In the genomic region with DNA sequence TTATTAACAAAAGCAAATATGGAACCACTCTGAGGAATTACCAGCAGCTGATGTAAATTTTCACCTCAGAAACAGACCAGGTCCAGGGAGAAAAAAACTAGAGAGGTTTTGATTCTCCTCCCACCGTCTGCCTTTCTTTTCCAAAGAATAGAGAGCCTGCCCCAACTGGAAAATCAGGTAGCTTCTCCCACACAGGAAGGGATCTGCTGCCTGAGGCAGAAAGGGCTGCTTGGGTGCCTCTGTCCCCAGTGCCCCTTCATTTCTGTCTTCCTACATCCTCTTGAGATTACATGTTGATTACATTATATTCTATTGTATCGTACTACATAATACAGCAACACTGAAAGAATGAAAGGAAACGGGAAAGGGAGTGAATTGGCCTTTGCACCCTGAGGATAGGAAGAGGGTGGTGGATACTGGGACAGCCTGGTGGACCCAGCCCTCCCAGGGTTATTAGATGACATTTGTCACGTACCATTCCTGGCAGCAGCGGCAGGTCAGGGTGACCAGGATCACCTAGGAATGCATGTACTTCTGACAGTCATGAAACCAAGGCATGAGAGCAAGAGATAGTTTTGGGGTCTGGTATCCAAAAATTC, we compare ENCODE assay signal across 23 cellular contexts. TPM values are rescaled to one million over a fixed set of nuclear protein-coding genes. Genes with fewer than 3 reads are reported as not detected.
DNase-seq lines count a peak whose midpoint lies in the region; ATAC-seq, FAIRE-seq and TF ChIP-seq lines count a peak whose summit lies in the region.
"Had no signal": no experiment of that assay in that cellular context is flagged by ENCODE, and none has a peak within 500 bp of the region (broad histone marks: within the 10 kb centered on the region; RNA-seq: fewer than 3 reads in every experiment).

No MANE protein-coding gene starts in this region.

- CTCF ChIA-PET in HepG2 (lab: Yijun Ruan, JAX; ENCODE audit: low intra/inter-chr PET ratio, low total read pairs) (no interaction called here), T-cell (lab: Charles Lee) (interaction anchor here in 1 of 2 donors (1.5 kb wide), 1 partner anchor 10 kb away, joined by 3 read pairs; no protein-coding TSS in a partner anchor)

- no peak for TF ChIP-seq CTCF in colonic mucosa (IDR thresholded peaks at IDR 0.05)
- no peak for TF ChIP-seq CTCF in HepG2 (CRISPR knock-in tag; IDR thresholded peaks at IDR 0.05)

- POLR2A ChIA-PET in HepG2 (lab: Yijun Ruan, JAX) (no interaction called here), T-cell (lab: Charles Lee) (interaction anchor here in 1 of 2 donors (0.6 kb wide), 1 partner anchor 251 kb away, joined by 3 read pairs; no protein-coding TSS in a partner anchor)

- H3K79me2 ChIP-seq in HepG2 (ENCODE audit: insufficient read depth, low read length): no peaks in the 10 kb centered on the region

- H4K20me1 ChIP-seq in HepG2 (ENCODE audit: insufficient read depth, low read length): no peaks in the 10 kb centered on the region
- H4K20me1 ChIP-seq: BLaER1 had no signal

- intact Hi-C loops in colonic mucosa (cut with DNase I) (no loop called here), HepG2 (cut with micrococcal nuclease; ENCODE audit: unreplicated experiment) (no loop called here)

- 9% methylated on average over 5 of the region's 5 CpGs for WGBS in HepG2 (ENCODE audit: low lambda C conversion rate)

- H3K4me1 ChIP-seq in colonic mucosa (peaks cover 4% of the 10 kb centered on the region), HepG2 (ENCODE audit: insufficient read depth, low read length) (peaks cover 29% of the 10 kb centered on the region)
- H3K4me1 ChIP-seq: BLaER1, Peyer's patch had no signal

- H3K36me3 Mint-ChIP-seq in stimulated activated effector memory CD8-positive, alpha-beta T cell treated with anti-CD3 and anti-CD28 coated beads, Interleukin-12 subunit alpha, Interleukin-12 subunit beta, amount 100 ng/mL, for 72 hours: peaks cover 6% of the 10 kb centered on the region
- peaks cover 12% of the 10 kb centered on the region for H3K36me3 Mint-ChIP-seq in T-cell

- H3K27me3 ChIP-seq in colonic mucosa (no peaks in the 10 kb centered on the region), HepG2 (ENCODE audit: control insufficient read depth in 1 of 2, insufficient read depth in 2 of 2, low read length in 2 of 2) (peaks cover 0 to 10% of the 10 kb centered on the region in 2 experiments; a peak in 2 of 5 replicates)
- H3K27me3 ChIP-seq: Peyer's patch had no signal

- ATAC-seq in HepG2: peak; percentile 81
- ATAC-seq in stimulated activated effector memory CD8-positive, alpha-beta T cell treated with anti-CD3 and anti-CD28 coated beads, Interleukin-12 subunit alpha, Interleukin-12 subunit beta, amount 100 ng/mL, for 72 hours: no peak
- no peak for ATAC-seq in GM21360 (IDR thresholded peaks at IDR 0.05; ENCODE audit: unreplicated experiment)
- no peak for ATAC-seq in T-cell (replicated peaks in 1 of 4)
- ATAC-seq: activated naive CD4-positive, alpha-beta T cell treated with anti-CD3 and anti-CD28 coated beads, Interleukin-2, amount 50 U/mL, for 72 hours had no signal

- TF ChIP-seq EP300 in HepG2 (IDR thresholded peaks at IDR 0.05; ENCODE audit: low read depth in 2 of 2, low read length in 2 of 2) (no peak), HepG2 (CRISPR knock-in tag; IDR thresholded peaks at IDR 0.05; ENCODE audit: borderline replicate concordance) (no peak)

- peaks cover 5% of the 10 kb centered on the region for H3K9me3 Mint-ChIP-seq in stimulated activated effector memory CD8-positive, alpha-beta T cell treated with anti-CD3 and anti-CD28 coated beads, Interleukin-12 subunit alpha, Interleukin-12 subunit beta, amount 100 ng/mL, for 72 hours
- peaks cover 4 to 11% (median 11%) of the 10 kb centered on the region in 3 donors for H3K9me3 Mint-ChIP-seq in T-cell

- peaks cover 6 to 8% of the 10 kb centered on the region in 2 donors for H3K27me3 Mint-ChIP-seq in T-cell

- DNase-seq in NCI-H1417 (lab: John Stamatoyannopoulos, UW) (peak in 2 of 3 experiments; percentile 8 to 45), NCI-H1417 treated with DMSO at 0.1 percent for 48 hours (lab: John Stamatoyannopoulos, UW) (no peak), colonic mucosa (peak; percentile 62), HepG2 (ENCODE audit: low spot score) (no peak), T-cell (no peak), amniotic stem cell (lab: John Stamatoyannopoulos, UW) (no peak)
- no peak for DNase-seq in stimulated activated effector memory CD8-positive, alpha-beta T cell treated with anti-CD3 and anti-CD28 coated beads, Interleukin-12 subunit alpha, Interleukin-12 subunit beta, amount 100 ng/mL, for 72 hours (ENCODE audit: low spot score in 2 of 2)
- DNase-seq: activated CD4-positive, alpha-beta T cell treated with anti-CD3 and anti-CD28 coated beads, Interleukin-2, amount 50 U/mL, for 1 hour; activated T-cell treated with anti-CD3 and anti-CD28 coated beads, Interleukin-2, amount 50 U/mL, for 1 hour; esophagus squamous epithelium; H9; Karpas-422; NCI-H1105 treated with DMSO at 0.1 percent for 48 hours; Peyer's patch; stimulated activated CD4-positive, alpha-beta T cell treated with anti-CD3 and anti-CD28 coated beads, Interleukin-4, amount 100 ng/mL, for 24 hours had no signal

- H3K9me3 ChIP-seq in colonic mucosa (no peaks in the 10 kb centered on the region), HepG2 (ENCODE audit: low read length) (peaks cover 12% of the 10 kb centered on the region)
- H3K9me3 ChIP-seq: Peyer's patch had no signal

- peak overlapping the region; percentile 6 for H3K27ac Mint-ChIP-seq in stimulated activated effector memory CD8-positive, alpha-beta T cell treated with anti-CD3 and anti-CD28 coated beads, Interleukin-12 subunit alpha, Interleukin-12 subunit beta, amount 100 ng/mL, for 72 hours
- H3K27ac Mint-ChIP-seq in T-cell: no peak overlapping the region
- H3K27ac Mint-ChIP-seq: activated naive CD4-positive, alpha-beta T cell treated with anti-CD3 and anti-CD28 coated beads, Interleukin-2, amount 50 U/mL, for 72 hours; brain; H9 had no signal

- TF ChIP-seq RAD21 in HepG2 (CRISPR knock-in tag; IDR thresholded peaks at IDR 0.05): no peak

- H3K27ac ChIP-seq in colonic mucosa (peak overlapping the region; percentile 51), HepG2 (ENCODE audit: extremely low read length, insufficient read depth, low read length) (no peak overlapping the region)
- H3K27ac ChIP-seq: 22Rv1, BLaER1, esophagus squamous epithelium, Peyer's patch had no signal

- H3K36me3 ChIP-seq in colonic mucosa: no peaks in the 10 kb centered on the region
- H3K36me3 ChIP-seq in HepG2 (replicated peaks in 1 of 2; ENCODE audit: control insufficient read depth in 1 of 2, insufficient read depth in 2 of 2, low read length in 2 of 2): no peaks in the 10 kb centered on the region
- H3K36me3 ChIP-seq: esophagus squamous epithelium, Peyer's patch had no signal

- H3K9ac ChIP-seq in colonic mucosa (ENCODE audit: low read depth in 2 of 2, low read length in 2 of 2): no peak overlapping the region
- no peak overlapping the region for H3K9ac ChIP-seq in HepG2 (ENCODE audit: insufficient read depth, low read depth, low read length)
- H3K9ac ChIP-seq: BLaER1 had no signal

- no peak overlapping the region for H2AFZ ChIP-seq in HepG2 (ENCODE audit: low read length)

- TF ChIP-seq POLR2A in HepG2 (IDR thresholded peaks at IDR 0.05; ENCODE audit: insufficient read depth in 1 of 2, low read depth in 2 of 2, low read length in 2 of 2): no peak

- no peak overlapping the region for H3K4me3 ChIP-seq in colonic mucosa
- peak overlapping the region in 2 of 3 experiments; percentile 20 to 25; a peak in 3 of 6 replicates for H3K4me3 ChIP-seq in HepG2 (replicated peaks in 1 of 3; ENCODE audit: insufficient read depth in 1 of 3, low read depth in 2 of 3, low read length in 3 of 3)
- H3K4me3 ChIP-seq: BLaER1, esophagus squamous epithelium, Peyer's patch, skin epidermis had no signal

- peaks cover 15% of the 10 kb centered on the region for H3K4me1 Mint-ChIP-seq in stimulated activated effector memory CD8-positive, alpha-beta T cell treated with anti-CD3 and anti-CD28 coated beads, Interleukin-12 subunit alpha, Interleukin-12 subunit beta, amount 100 ng/mL, for 72 hours
- peaks cover 13 to 14% (median 14%) of the 10 kb centered on the region in 3 donors for H3K4me1 Mint-ChIP-seq in T-cell
- H3K4me1 Mint-ChIP-seq: brain had no signal

- FAIRE-seq in HepG2 (lab: Jason Lieb, UNC): no peak
- FAIRE-seq: islet of Langerhans had no signal

- in situ Hi-C loops in HepG2 (cut with HindIII; ENCODE audit: extremely low pct_ligation_motif_present, low pct_unique_long_range_greater_than_20kb): loop anchor here (25.0 kb wide), 1 partner anchor 608 kb away; no protein-coding TSS in a partner anchor

- no TSS peak for BruUV-seq in HepG2 (replicated peaks; lab: Mats Ljungman, UMichigan)

- H3K4me3 Mint-ChIP-seq in stimulated activated effector memory CD8-positive, alpha-beta T cell treated with anti-CD3 and anti-CD28 coated beads, Interleukin-12 subunit alpha, Interleukin-12 subunit beta, amount 100 ng/mL, for 72 hours: no peak overlapping the region
- H3K4me3 Mint-ChIP-seq in T-cell: no peak overlapping the region
- H3K4me3 Mint-ChIP-seq: brain, H9 had no signal

- peak overlapping the region; percentile 43 for H3K4me2 ChIP-seq in HepG2 (ENCODE audit: low read depth, low read length)
- H3K4me2 ChIP-seq: BLaER1 had no signal

RNA-seq across cellular contexts. Expression of a gene that starts 8.9 kb away (rescaled TPM):
- 1 to 10 TPM in 1 of 2 donors, under 1 TPM in 1; 0.94 to 3.5 TPM for total RNA-seq in colonic mucosa
- not detected in 2 replicates for total RNA-seq in HepG2 (2016; rRNA removed; fragmentation: Illumina TruSeq; extraction: Trizol)
- not detected in 2 replicates for total RNA-seq in HepG2 (2016; cell fraction: cytosol; rRNA removed; fragmentation: Illumina TruSeq; extraction: Trizol; ENCODE audit: low read depth)
- not detected in 2 replicates for total RNA-seq in HepG2 (2016; cell fraction: insoluble cytoplasmic fraction; rRNA removed; fragmentation: Illumina TruSeq; extraction: Trizol)
- not detected in 2 replicates for total RNA-seq in HepG2 (2016; cell fraction: membrane; rRNA removed; fragmentation: Illumina TruSeq; extraction: Trizol)
- total RNA-seq in HepG2 (2016; cell fraction: nucleus; rRNA removed; fragmentation: Illumina TruSeq; extraction: Trizol): not detected in 2 replicates
- not detected in 2 replicates for polyA plus RNA-seq in HepG2 (2011; rRNA removed)
- not detected in 2 replicates for polyA plus RNA-seq in HepG2 (2011; cell fraction: cytosol; rRNA removed)
- not detected in 2 replicates for polyA plus RNA-seq in HepG2 (2011; cell fraction: nucleus; rRNA removed)
- not detected in 2 replicates for polyA plus RNA-seq in HepG2 (2012)
- not detected in 2 replicates for polyA plus RNA-seq in HepG2 (2016; cell fraction: cytosol; fragmentation: Illumina TruSeq; extraction: Trizol; ENCODE audit: low read depth)
- polyA plus RNA-seq in HepG2 (2016; cell fraction: insoluble cytoplasmic fraction; fragmentation: Illumina TruSeq; extraction: Trizol; ENCODE audit: low read depth): not detected in 2 replicates
- polyA plus RNA-seq in HepG2 (2016; cell fraction: membrane; fragmentation: Illumina TruSeq; extraction: Trizol; ENCODE audit: low read depth): not detected in 2 replicates
- polyA plus RNA-seq in HepG2 (2016; cell fraction: nucleus; fragmentation: Illumina TruSeq; extraction: Trizol; ENCODE audit: insufficient read depth, low read depth): not detected in 2 replicates
- polyA minus RNA-seq in HepG2 (2011; rRNA and poly(A)+ RNA removed; ENCODE audit: low replicate concordance): not detected in 2 replicates
- polyA minus RNA-seq in HepG2 (2011; cell fraction: cytosol; rRNA and poly(A)+ RNA removed): not detected in 2 replicates
- not detected in 2 replicates for polyA minus RNA-seq in HepG2 (2011; cell fraction: nucleus; rRNA and poly(A)+ RNA removed)
- total RNA-seq in T-cell: 1 to 10 TPM in 4 of 5 donors, under 1 TPM in 1; 0.95 to 4.0 (median 1.7) TPM
- total RNA-seq: osteocyte, Peyer's patch had no signal

Comparison
In these comparisons a context has a peak if more than half of its experiments do, and no peak if none do; other contexts are left out.
1. DNase-seq: peak in NCI-H1417 (2 of 3) and colonic mucosa (single experiment); none in NCI-H1417 treated with DMSO at 0.1 percent for 48 hours (single experiment), HepG2 (single experiment), stimulated activated effector memory CD8-positive, alpha-beta T cell treated with anti-CD3 and anti-CD28 coated beads, Interleukin-12 subunit alpha, Interleukin-12 subunit beta, amount 100 ng/mL, for 72 hours (0 of 2), T-cell (0 of 34) and amniotic stem cell (single experiment).